ENCODE assay signal across 9 cellular contexts in genomic region chr12:27975222-27976136, GRCh38. TPM values are rescaled to one million over a fixed set of nuclear protein-coding genes. Genes with fewer than 3 reads are reported as not detected.
DNase-seq lines count a peak whose midpoint lies in the region; ATAC-seq and TF ChIP-seq lines count a peak whose summit lies in the region.
"Had no signal": no experiment of that assay in that cellular context is flagged by ENCODE, and none has a peak within 500 bp of the region (broad histone marks: within the 10 kb centered on the region; RNA-seq: fewer than 3 reads in every experiment).

No MANE protein-coding gene starts in this region.

- peaks cover 75 to 92% (median 83%) of the 10 kb centered on the region in 5 donors for H3K27me3 Mint-ChIP-seq in naive thymus-derived CD4-positive, alpha-beta T cell

- H3K4me1 Mint-ChIP-seq in naive thymus-derived CD4-positive, alpha-beta T cell = peaks cover 3 to 22% (median 9%) of the 10 kb centered on the region in 7 donors

- H2AFZ ChIP-seq in fibroblast of lung (ENCODE audit: low read length) = no peak overlapping the region

- no peaks in the 10 kb centered on the region for H3K79me2 ChIP-seq in fibroblast of lung (ENCODE audit: control insufficient read depth, insufficient read depth, low read length)

- peak overlapping the region; percentile 69 for H3K4me2 ChIP-seq in fibroblast of lung (ENCODE audit: extremely low read depth, insufficient read depth, low read length)
- H3K4me2 ChIP-seq: KMS-11 had no signal

- H3K9me3 Mint-ChIP-seq in naive thymus-derived CD4-positive, alpha-beta T cell = peaks cover 0 to 4% (median 0%) of the 10 kb centered on the region in 11 donors

- H3K36me3 Mint-ChIP-seq in naive thymus-derived CD4-positive, alpha-beta T cell = peaks cover 0 to 5% (median 0%) of the 10 kb centered on the region in 5 donors

- no peak overlapping the region for H3K27ac Mint-ChIP-seq in naive thymus-derived CD4-positive, alpha-beta T cell

- intact Hi-C loops in naive thymus-derived CD4-positive, alpha-beta T cell (cut with micrococcal nuclease) = no loop called here

- no peak for ATAC-seq in HG02759 (IDR thresholded peaks at IDR 0.05; ENCODE audit: unreplicated experiment)
- no peak for ATAC-seq in naive thymus-derived CD4-positive, alpha-beta T cell

- H3K27ac ChIP-seq in fibroblast of lung (ENCODE audit: insufficient read depth, low read length) (no peak overlapping the region), SJCRH30 (no peak overlapping the region)
- no peak overlapping the region for H3K27ac ChIP-seq in naive thymus-derived CD4-positive, alpha-beta T cell (ENCODE audit: low read depth, low read length)
- H3K27ac ChIP-seq: KMS-11 had no signal

- H3K4me3 ChIP-seq in fibroblast of lung (replicated peaks in 1 of 4; ENCODE audit: control extremely low read depth in 1 of 4, insufficient read depth in 1 of 4, low read depth in 3 of 4, low read length in 4 of 4) = peak overlapping the region in 3 of 4 experiments; percentile 19 to 41 (median 37)
- H3K4me3 ChIP-seq in retinal pigment epithelial cell (ENCODE audit: low read length) = peak overlapping the region; percentile 38
- no peak overlapping the region for H3K4me3 ChIP-seq in SJCRH30
- no peak overlapping the region for H3K4me3 ChIP-seq in naive thymus-derived CD4-positive, alpha-beta T cell (ENCODE audit: low read length)

- CTCF ChIA-PET in naive thymus-derived CD4-positive, alpha-beta T cell (lab: Charles Lee) = no interaction called here

- peaks cover 31% of the 10 kb centered on the region for H3K27me3 ChIP-seq in fibroblast of lung (ENCODE audit: control insufficient read depth, insufficient read depth, low read length)
- H3K27me3 ChIP-seq in SJCRH30 = no peaks in the 10 kb centered on the region
- H3K27me3 ChIP-seq in naive thymus-derived CD4-positive, alpha-beta T cell (ENCODE audit: control insufficient read depth in 2 of 2, insufficient read depth in 2 of 2, low read length in 2 of 2) = peaks cover 5 to 6% of the 10 kb centered on the region in 2 donors

- H3K4me1 ChIP-seq in fibroblast of lung (ENCODE audit: control insufficient read depth, extremely low read depth, insufficient read depth, low read length) (peaks cover 3% of the 10 kb centered on the region), SJCRH30 (0 out of 2 replicates have a peak, but pooled peaks cover 4% of the 10 kb centered on the region)
- no peaks in the 10 kb centered on the region for H3K4me1 ChIP-seq in naive thymus-derived CD4-positive, alpha-beta T cell (ENCODE audit: control insufficient read depth in 2 of 2, insufficient read depth in 2 of 2, low read length in 2 of 2)

- no peaks in the 10 kb centered on the region for H4K20me1 ChIP-seq in fibroblast of lung (ENCODE audit: control insufficient read depth, extremely low read depth, insufficient read depth, low read length)

- no peak for TF ChIP-seq CTCF in GM20000 (IDR thresholded peaks at IDR 0.05; ENCODE audit: extremely low read depth, missing control alignments)
- TF ChIP-seq CTCF in fibroblast of lung (conservative IDR thresholded peaks at IDR 0.05 in 1 of 2, IDR thresholded peaks at IDR 0.05 in 1 of 2; ENCODE audit: low read depth in 1 of 2, low read length in 2 of 2) = no peak
- TF ChIP-seq CTCF in retinal pigment epithelial cell (conservative IDR thresholded peaks at IDR 0.05; ENCODE audit: low read depth, low read length) = no peak

- H3K36me3 ChIP-seq in fibroblast of lung (ENCODE audit: control insufficient read depth, insufficient read depth, low read length) = no peaks in the 10 kb centered on the region
- no peaks in the 10 kb centered on the region for H3K36me3 ChIP-seq in SJCRH30
- H3K36me3 ChIP-seq in naive thymus-derived CD4-positive, alpha-beta T cell (ENCODE audit: control insufficient read depth in 2 of 3, insufficient read depth in 3 of 3, low read length in 3 of 3) = no peaks in the 10 kb centered on the region

- POLR2A ChIA-PET in naive thymus-derived CD4-positive, alpha-beta T cell (lab: Charles Lee) = no interaction called here

- no peak overlapping the region for H3K9ac ChIP-seq in fibroblast of lung (ENCODE audit: insufficient read depth, low read length)
- H3K9ac ChIP-seq: KMS-11 had no signal

- DNase-seq in GM20000 (ENCODE audit: low spot score) (peak; percentile 18), RPMI7951 (ENCODE audit: low read depth) (peak; percentile 63), fibroblast of lung (ENCODE audit: low read depth in 2 of 2) (peak; percentile 71 to 73), retinal pigment epithelial cell (ENCODE audit: low read depth) (no peak), NOMO-1 treated with dmso at 0.1 percent for 144 hours (lab: John Stamatoyannopoulos, UW; ENCODE audit: unreplicated experiment) (no peak), SJCRH30 (no peak)
- no peak for DNase-seq in naive thymus-derived CD4-positive, alpha-beta T cell

- H3K9me3 ChIP-seq in fibroblast of lung (ENCODE audit: control insufficient read depth, insufficient read depth, low read depth, low read length) (no peaks in the 10 kb centered on the region), SJCRH30 (replicated peaks) (no peaks in the 10 kb centered on the region)
- no peaks in the 10 kb centered on the region for H3K9me3 ChIP-seq in naive thymus-derived CD4-positive, alpha-beta T cell (ENCODE audit: control insufficient read depth in 2 of 3, low read length in 3 of 3)

- H3K4me3 Mint-ChIP-seq in naive thymus-derived CD4-positive, alpha-beta T cell = no peak overlapping the region

RNA-seq across cellular contexts. Expression of gene PTHLH, which starts 2.9 kb away (rescaled TPM):
- 0.84 and 0.88 TPM in 2 replicates for total RNA-seq in RPMI7951 (2014; rRNA removed; shearing (Covaris generic))
- total RNA-seq in fibroblast of lung = 0.26 and 1.8 TPM in 2 replicates
- polyA plus RNA-seq in fibroblast of lung = 0.90 and 1.1 TPM in 2 replicates
- 0.89 and 1.1 TPM in 2 replicates for polyA plus RNA-seq in fibroblast of lung (2012)
- polyA minus RNA-seq in fibroblast of lung (ENCODE audit: low replicate concordance) = 1.1 TPM in 1 of 2 replicates, not detected in the other
- 3.5 and 3.6 TPM in 2 replicates for total RNA-seq in SJCRH30 (2014; rRNA removed; shearing (Covaris generic))
- total RNA-seq in naive thymus-derived CD4-positive, alpha-beta T cell = not detected
- polyA plus RNA-seq in naive thymus-derived CD4-positive, alpha-beta T cell = not detected

Comparison
In these comparisons a context has a peak if more than half of its experiments do, and no peak if none do; other contexts are left out.
1. DNase-seq: peak in GM20000 (single experiment), RPMI7951 (single experiment) and fibroblast of lung (2 of 2); none in retinal pigment epithelial cell (single experiment), NOMO-1 treated with dmso at 0.1 percent for 144 hours (single experiment), SJCRH30 (0 of 2) and naive thymus-derived CD4-positive, alpha-beta T cell (0 of 9).
2. H3K4me3 ChIP-seq: peak in fibroblast of lung (3 of 4) and retinal pigment epithelial cell (single experiment); none in SJCRH30 (single experiment) and naive thymus-derived CD4-positive, alpha-beta T cell (single experiment).